Comparison of ENCODE assay signal across 8 cellular contexts in the genomic region with DNA sequence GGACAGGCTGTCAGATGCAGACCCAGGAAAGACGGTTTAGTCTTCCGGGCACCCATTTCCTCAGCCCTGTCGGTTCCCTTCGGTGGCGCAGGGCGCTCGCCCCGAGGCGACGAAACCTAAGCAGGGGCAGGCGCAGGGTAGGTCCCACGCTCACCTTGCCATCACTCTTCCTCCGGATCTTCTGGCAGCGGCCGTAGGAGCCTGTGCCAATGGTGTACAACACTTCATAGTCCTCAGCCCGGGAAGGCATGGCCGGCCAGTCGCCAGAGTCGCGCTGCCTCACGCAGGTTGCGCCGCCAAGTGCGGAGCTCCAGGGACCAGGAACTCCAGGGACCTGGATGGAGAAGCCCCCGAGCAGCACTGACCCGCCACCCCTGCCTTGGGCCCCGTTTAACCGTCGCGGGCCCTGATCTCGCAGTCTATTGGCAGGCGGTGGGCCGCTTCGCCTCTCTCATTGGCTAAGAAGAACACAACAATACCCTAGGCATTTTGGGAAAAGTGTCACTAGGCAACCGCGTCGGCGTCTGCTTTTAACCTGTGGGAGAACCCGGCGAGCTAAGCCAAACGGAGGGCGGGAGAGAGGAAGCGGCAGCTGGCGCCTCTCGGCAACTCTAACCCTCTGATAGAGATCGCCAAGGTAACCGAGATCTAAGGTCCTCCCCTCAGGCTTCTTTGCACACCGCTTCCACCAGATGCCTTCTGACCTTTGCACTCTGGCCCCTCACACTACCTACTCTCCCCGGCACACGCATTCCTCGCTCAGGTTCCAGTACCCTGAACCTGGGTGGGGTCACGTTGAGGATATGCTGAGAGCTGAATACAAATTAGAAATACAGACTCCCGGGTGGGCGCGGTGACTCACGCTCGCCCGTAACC. TPM values are rescaled to one million over a fixed set of nuclear protein-coding genes. Genes with fewer than 3 reads are reported as not detected.
A peak's percentile ranks its signal among the peaks of the same experiment; 100 is the strongest.
DNase-seq lines count a peak whose midpoint lies in the region; ATAC-seq and TF ChIP-seq lines count a peak whose summit lies in the region.

A gene (minus strand): TSS at position 392 of the 876 bp plus-strand sequence. CDS start 142 bp downstream, at position 250.

- H4K20me1 ChIP-seq in PC-9 (ENCODE audit: insufficient read depth), result no peaks in the 10 kb centered on the region

- H3K27ac ChIP-seq in PC-9 (peak within 1 kb of the TSS; percentile 57), muscle layer of duodenum (ENCODE audit: low read length) (no peak within 1 kb of the TSS)

- TF ChIP-seq CTCF in PC-9 (conservative IDR thresholded peaks at IDR 0.05), result no peak

- H3K4me3 ChIP-seq in PC-9 (peak within 1 kb of the TSS; percentile 81), muscle layer of duodenum (ENCODE audit: low read depth in 1 of 2, low read length in 2 of 2) (peak within 1 kb of the TSS; percentile 78 to 90)

- no peaks in the 10 kb centered on the region for H3K9me2 ChIP-seq in PC-9 (ENCODE audit: insufficient read depth)

- no peak for TF ChIP-seq EP300 in Ishikawa (IDR thresholded peaks at IDR 0.05; ENCODE audit: borderline replicate concordance)

- H3K4me1 ChIP-seq in PC-9 (replicated peaks; ENCODE audit: insufficient read depth) (peaks cover 30% of the 10 kb centered on the region), muscle layer of duodenum (ENCODE audit: control insufficient read depth in 1 of 2, insufficient read depth in 2 of 2, low read length in 2 of 2) (peaks cover 0 to 9% of the 10 kb centered on the region in 2 donors)

- intact Hi-C loops in PC-9 (cut with micrococcal nuclease; ENCODE audit: unreplicated experiment), result loop anchor here (5.0 kb wide), 2 partner anchors 293 to 612 kb away; a partner anchor contains a TSS

- peak; percentile 97 for ATAC-seq in GM21619 (IDR thresholded peaks at IDR 0.05; ENCODE audit: unreplicated experiment)
- peak; percentile 98 for ATAC-seq in esophagus mucosa

- peaks cover 5% of the 10 kb centered on the region; the same call in 1 of the 2 replicates for H3F3A ChIP-seq in PC-9 (ENCODE audit: insufficient read depth, low read depth)

- peak within 1 kb of the TSS; percentile 93 for H2AFZ ChIP-seq in PC-9

- POLR2A ChIA-PET in PC-9 (lab: Charles Lee; ENCODE audit: unreplicated experiment), result interaction anchor here (0.5 to 1.0 kb wide), 4 partner anchors 9 to 370 kb away, joined by 3 to 9 read pairs (median 6); a partner anchor contains a TSS

- H3K9me3 ChIP-seq in PC-9 (ENCODE audit: insufficient read depth, low read depth), result no peaks in the 10 kb centered on the region
- H3K9me3 ChIP-seq in muscle layer of duodenum (ENCODE audit: control insufficient read depth in 1 of 2, low read length in 2 of 2), result no peaks in the 10 kb centered on the region

- peak; percentile 98 for DNase-seq in DMS53 treated with DMSO at 0.1 percent for 48 hours (lab: John Stamatoyannopoulos, UW; ENCODE audit: unreplicated experiment)
- peak; percentile 93 to 97 for DNase-seq in PC-9
- DNase-seq in activated T-cell treated with anti-CD3 and anti-CD28 coated beads for 48 hours (ENCODE audit: low read depth), result peak; percentile 76
- peak; percentile 59 for DNase-seq in stimulated activated CD8-positive, alpha-beta memory T cell treated with anti-CD3 and anti-CD28 coated beads, Interleukin-7, amount 100 ng/mL, for 24 hours (ENCODE audit: low read depth)

- H3K27me3 ChIP-seq in PC-9 (ENCODE audit: insufficient read depth, low read depth) (no peaks in the 10 kb centered on the region), muscle layer of duodenum (ENCODE audit: low read depth, low read length) (no peaks in the 10 kb centered on the region)

- H3K79me2 ChIP-seq in PC-9 (ENCODE audit: low read depth), result peaks cover 29% of the 10 kb centered on the region

- TSS peak; percentile 61 for BruUV-seq in PC-9 (replicated peaks; lab: Mats Ljungman, UMichigan)

- TF ChIP-seq RAD21 in Ishikawa (IDR thresholded peaks at IDR 0.05; ENCODE audit: low read depth), result no peak

- peaks cover 13% of the 10 kb centered on the region; the same call in 1 of the 2 replicates for H3K36me3 ChIP-seq in PC-9 (ENCODE audit: low read depth)
- no peaks in the 10 kb centered on the region for H3K36me3 ChIP-seq in muscle layer of duodenum (ENCODE audit: control insufficient read depth in 1 of 2, insufficient read depth in 2 of 2, low read length in 2 of 2)

- H3K4me2 ChIP-seq in PC-9, result peak within 1 kb of the TSS; percentile 88

- CTCF ChIA-PET in PC-9 (lab: Charles Lee), result interaction anchor here (0.7 to 0.9 kb wide), 3 partner anchors 216 to 388 kb away, joined by 3 to 9 read pairs (median 3); a partner anchor contains a TSS

TF ChIP-seq in Ishikawa, 13 proteins besides CTCF, POLR2A, EP300 and RAD21:
- TF ChIP-seq TAF1 (IDR thresholded peaks at IDR 0.05; ENCODE audit: low read depth) (peak; percentile 68), TCF12 (IDR thresholded peaks at IDR 0.05; ENCODE audit: low read depth) (no peak), CREB1 (IDR thresholded peaks at IDR 0.05; ENCODE audit: low read depth) (no peak), EGR1 (IDR thresholded peaks at IDR 0.05) (no peak), TEAD4 (IDR thresholded peaks at IDR 0.05) (no peak), FOXM1 (IDR thresholded peaks at IDR 0.05; ENCODE audit: borderline replicate concordance, low read depth) (peak; percentile 99)
- TF ChIP-seq, protein P1, sequence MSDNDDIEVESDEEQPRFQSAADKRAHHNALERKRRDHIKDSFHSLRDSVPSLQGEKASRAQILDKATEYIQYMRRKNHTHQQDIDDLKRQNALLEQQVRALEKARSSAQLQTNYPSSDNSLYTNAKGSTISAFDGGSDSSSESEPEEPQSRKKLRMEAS (IDR thresholded peaks at IDR 0.05), result peak; percentile 59
TF ChIP-seq in Ishikawa: peak in this region for 3.

RNA-seq across cellular contexts. Expression of the gene that starts here (rescaled TPM):
- total RNA-seq in PC-9 (2021) (56.0 and 60.5 TPM in 2 replicates), esophagus mucosa (9.8 TPM)
